9 cellular contexts compared by ENCODE assay signal in the genomic region with DNA sequence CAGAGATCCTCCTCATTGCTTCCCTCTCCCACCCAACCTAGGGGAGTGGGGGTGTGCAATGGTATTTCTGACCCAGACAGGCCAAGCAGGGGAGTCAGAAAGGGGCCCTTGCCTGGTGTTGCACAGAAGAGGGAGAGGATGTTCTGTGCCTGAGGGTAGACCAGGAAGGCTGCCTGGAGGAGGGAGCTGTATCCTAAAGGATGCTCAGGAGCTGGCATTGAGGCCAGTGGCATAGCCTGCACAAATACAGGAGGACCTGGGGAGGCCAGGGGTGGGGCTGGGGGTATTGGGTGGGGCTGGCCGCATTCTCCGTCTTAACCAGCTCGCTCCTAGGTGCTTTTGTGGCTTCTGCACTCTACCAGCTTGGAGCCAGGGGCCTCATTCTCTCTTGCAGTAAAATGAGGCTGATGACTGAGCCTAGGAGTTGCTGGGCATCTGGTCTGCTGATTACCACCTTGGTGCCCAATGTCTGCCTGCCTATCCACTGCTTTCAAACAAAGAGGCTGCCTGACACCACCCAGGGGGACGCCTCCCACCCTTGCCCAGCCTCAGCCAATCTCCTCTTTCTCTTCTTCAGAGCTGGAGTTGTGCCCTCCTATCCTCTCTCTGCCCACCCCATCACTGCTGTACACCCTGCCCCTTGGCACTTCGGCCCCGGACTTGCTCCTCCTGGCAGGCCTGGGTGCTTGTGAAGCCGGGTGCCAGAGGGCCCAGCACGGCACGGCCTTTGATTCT. TPM values are rescaled to one million over a fixed set of nuclear protein-coding genes. Genes with fewer than 3 reads are reported as not detected.
A peak's percentile ranks its signal among the peaks of the same experiment; 100 is the strongest.
DNase-seq lines count a peak whose midpoint lies in the region; ATAC-seq and TF ChIP-seq lines count a peak whose summit lies in the region.
"Had no signal": no experiment of that assay in that cellular context is flagged by ENCODE, and none has a peak within 500 bp of the region (broad histone marks: within the 10 kb centered on the region; RNA-seq: fewer than 3 reads in every experiment).

No MANE protein-coding gene starts in this region.

- H3K9ac ChIP-seq in GM23248, result peak overlapping the region; percentile 72

- POLR2A ChIA-PET in OCI-LY7 (lab: Charles Lee), result no interaction called here

- H3K79me2 ChIP-seq in GM23248 (ENCODE audit: insufficient read depth) (no peaks in the 10 kb centered on the region), OCI-LY7 (ENCODE audit: insufficient read depth, low read depth, low read length) (no peaks in the 10 kb centered on the region)

- peak; percentile 36 for DNase-seq in GM23248
- DNase-seq in NCI-H748 treated with DMSO at 0.1 percent for 48 hours (lab: John Stamatoyannopoulos, UW), result peak; percentile 33
- no peak for DNase-seq in endothelial cell (ENCODE audit: low spot score)
- no peak for DNase-seq in psoas muscle
- no peak for DNase-seq in OCI-LY7 (ENCODE audit: low spot score)
- no peak for DNase-seq in mesenteric fat pad (ENCODE audit: low spot score)
- DNase-seq: activated gamma-delta T cell had no signal

- in situ Hi-C loops in GM23248 (cut with MboI), result no loop called here

- H4K20me1 ChIP-seq in GM23248 (ENCODE audit: insufficient read depth) (no peaks in the 10 kb centered on the region), OCI-LY7 (ENCODE audit: insufficient read depth, low read length) (no peaks in the 10 kb centered on the region)

- intact Hi-C loops in psoas muscle (cut with DNase I), result loop anchor here in 1 of 2 donors (2.0 kb wide), 1 partner anchor 15 kb away; no protein-coding TSS in a partner anchor
- intact Hi-C loops in OCI-LY7 (cut with micrococcal nuclease; ENCODE audit: unreplicated experiment), result no loop called here

- H3K4me1 Mint-ChIP-seq in endothelial cell (ENCODE audit: unreplicated experiment), result peaks cover 4% of the 10 kb centered on the region
- H3K4me1 Mint-ChIP-seq in stimulated activated memory B cell treated with anti-CD40 and anti-IgM and Interleukin-4, amounts not matched to agents 10 μg/mL and 1 μg/mL and 100 μg/mL, for 72 hours, result peaks cover 21% of the 10 kb centered on the region

- H3K4me1 ChIP-seq in GM23248 (ENCODE audit: insufficient read depth) (peaks cover 6% of the 10 kb centered on the region), psoas muscle (peaks cover 8% of the 10 kb centered on the region), OCI-LY7 (ENCODE audit: insufficient read depth, low read length, poor library complexity, severe bottlenecking) (peaks cover 12% of the 10 kb centered on the region)

- H3K9me2 ChIP-seq in GM23248 (ENCODE audit: insufficient read depth) (no peaks in the 10 kb centered on the region), OCI-LY7 (ENCODE audit: insufficient read depth, low read length) (no peaks in the 10 kb centered on the region)

- H3K4me3 Mint-ChIP-seq in endothelial cell (ENCODE audit: unreplicated experiment), result peak overlapping the region; percentile 92
- H3K4me3 Mint-ChIP-seq in stimulated activated memory B cell treated with anti-CD40 and anti-IgM and Interleukin-4, amounts not matched to agents 10 μg/mL and 1 μg/mL and 100 μg/mL, for 72 hours, result no peak overlapping the region

- H3K9me3 Mint-ChIP-seq in endothelial cell (ENCODE audit: unreplicated experiment), result no peaks in the 10 kb centered on the region
- no peaks in the 10 kb centered on the region for H3K9me3 Mint-ChIP-seq in stimulated activated memory B cell treated with anti-CD40 and anti-IgM and Interleukin-4, amounts not matched to agents 10 μg/mL and 1 μg/mL and 100 μg/mL, for 72 hours

- H3K27me3 ChIP-seq in GM23248 (replicated peaks; ENCODE audit: insufficient read depth), result no peaks in the 10 kb centered on the region
- peaks cover 0 to 13% (median 8%) of the 10 kb centered on the region in 3 donors for H3K27me3 ChIP-seq in psoas muscle (ENCODE audit: insufficient read depth in 3 of 3, low read length in 2 of 3)

- 0 out of 2 replicates have a peak, but pooled peaks cover 5% of the 10 kb centered on the region for H3F3A ChIP-seq in GM23248 (ENCODE audit: insufficient read depth)

- H2AFZ ChIP-seq in GM23248, result peak overlapping the region; percentile 90
- no peak overlapping the region for H2AFZ ChIP-seq in OCI-LY7 (ENCODE audit: low read length)

- H3K27ac ChIP-seq in GM23248, result no peak overlapping the region
- H3K27ac ChIP-seq in psoas muscle, result no peak overlapping the region
- H3K27ac ChIP-seq in OCI-LY7 (ENCODE audit: low read depth, low read length, poor library complexity, severe bottlenecking), result no peak overlapping the region

- peaks cover under 1% of the 10 kb centered on the region for H3K36me3 Mint-ChIP-seq in endothelial cell (ENCODE audit: low read depth, unreplicated experiment)
- peaks cover 8% of the 10 kb centered on the region for H3K36me3 Mint-ChIP-seq in stimulated activated memory B cell treated with anti-CD40 and anti-IgM and Interleukin-4, amounts not matched to agents 10 μg/mL and 1 μg/mL and 100 μg/mL, for 72 hours

- H3K4me2 ChIP-seq in GM23248 (ENCODE audit: unreplicated experiment) (peak overlapping the region; percentile 86), OCI-LY7 (ENCODE audit: low read length) (no peak overlapping the region)

- CTCF ChIA-PET in OCI-LY7 (lab: Charles Lee; ENCODE audit: unreplicated experiment), result no interaction called here

- ATAC-seq in psoas muscle, result no peak
- no peak for ATAC-seq in HG02588 (IDR thresholded peaks at IDR 0.05; ENCODE audit: unreplicated experiment)
- no peak for ATAC-seq in stimulated activated memory B cell treated with anti-CD40 and anti-IgM and Interleukin-4, amounts not matched to agents 10 μg/mL and 1 μg/mL and 100 μg/mL, for 72 hours

- H3K4me3 ChIP-seq in GM23248 (peak overlapping the region; percentile 75), psoas muscle (peak overlapping the region; percentile 69), OCI-LY7 (ENCODE audit: low read depth, low read length, poor library complexity, severe bottlenecking) (no peak overlapping the region)

- H3K27me3 Mint-ChIP-seq in endothelial cell (ENCODE audit: unreplicated experiment), result peaks cover 6% of the 10 kb centered on the region
- H3K27me3 Mint-ChIP-seq in stimulated activated memory B cell treated with anti-CD40 and anti-IgM and Interleukin-4, amounts not matched to agents 10 μg/mL and 1 μg/mL and 100 μg/mL, for 72 hours, result peaks cover 31% of the 10 kb centered on the region

- TF ChIP-seq CTCF in endothelial cell (IDR thresholded peaks at IDR 0.05; ENCODE audit: unreplicated experiment) (no peak), psoas muscle (IDR thresholded peaks at IDR 0.05) (no peak), OCI-LY7 (conservative IDR thresholded peaks at IDR 0.05; ENCODE audit: low read length) (no peak)

- no peak overlapping the region for H3K27ac Mint-ChIP-seq in endothelial cell (ENCODE audit: unreplicated experiment)
- no peak overlapping the region for H3K27ac Mint-ChIP-seq in stimulated activated memory B cell treated with anti-CD40 and anti-IgM and Interleukin-4, amounts not matched to agents 10 μg/mL and 1 μg/mL and 100 μg/mL, for 72 hours

- BruUV-seq in OCI-LY7 (replicated peaks; lab: Mats Ljungman, UMichigan), result no TSS peak

- H3K9me3 ChIP-seq in GM23248 (ENCODE audit: low read depth) (no peaks in the 10 kb centered on the region), psoas muscle (no peaks in the 10 kb centered on the region), OCI-LY7 (ENCODE audit: low read length) (no peaks in the 10 kb centered on the region)

- H3K36me3 ChIP-seq in GM23248 (ENCODE audit: low read depth), result no peaks in the 10 kb centered on the region
- peaks cover 0 to under 1% of the 10 kb centered on the region in 2 donors for H3K36me3 ChIP-seq in psoas muscle (ENCODE audit: insufficient read depth in 1 of 2, low read depth in 1 of 2)
- H3K36me3 ChIP-seq in OCI-LY7 (ENCODE audit: insufficient read depth, low read length), result peaks cover 20% of the 10 kb centered on the region

- 46 to 50% methylated on average over 9 of the region's 9 CpGs for WGBS in GM23248 (ENCODE audit: low coverage in 1 of 2, low lambda C conversion rate in 2 of 2, missing lambda C conversion rate in 2 of 2), 2 experiments
- 50 to 54% (median 53%) methylated on average over 9 of the region's 9 CpGs for WGBS in psoas muscle, 3 donors

RNA-seq across cellular contexts. Expression of a gene that starts 4.6 kb away (rescaled TPM):
- total RNA-seq in GM23248 (2014; rRNA removed; shearing (Covaris generic)), result not detected in 2 replicates
- polyA plus RNA-seq in GM23248 (2016; fragmentation: Nextera tagmentation; extraction: Ambion mirVana), result not detected in 2 replicates
- total RNA-seq in endothelial cell (ENCODE audit: unreplicated experiment), result not detected
- total RNA-seq in psoas muscle, result not detected
- polyA plus RNA-seq in psoas muscle, result not detected
- total RNA-seq in OCI-LY7 (2014; rRNA removed; shearing (Covaris generic)), result 0.75 and 2.1 TPM in 2 replicates
- total RNA-seq in OCI-LY7 (2022), result 0.77 and 1.7 TPM in 2 replicates
- not detected for total RNA-seq in mesenteric fat pad

RNA-seq across cellular contexts. Expression of a gene that starts 8.4 kb away (rescaled TPM):
- 8.5 and 14.6 TPM in 2 replicates for total RNA-seq in GM23248 (2014; rRNA removed; shearing (Covaris generic))
- polyA plus RNA-seq in GM23248 (2016; fragmentation: Nextera tagmentation; extraction: Ambion mirVana) (12.7 and 14.0 TPM in 2 replicates), psoas muscle (10 to 100 TPM in 2 of 3 donors, 1 to 10 TPM in 1; 8.7 to 23.8 (median 11.6) TPM)
- total RNA-seq in endothelial cell (ENCODE audit: unreplicated experiment) (6.0 TPM), psoas muscle (10 to 100 TPM in 3 of 4 donors, 1 to 10 TPM in 1; 9.5 to 16.2 (median 13.3) TPM), OCI-LY7 (2022) (7.6 and 10.4 TPM in 2 replicates), mesenteric fat pad (15.4 TPM)
- 9.8 and 12.4 TPM in 2 replicates for total RNA-seq in OCI-LY7 (2014; rRNA removed; shearing (Covaris generic))

RNA-seq across cellular contexts. Expression of a gene that starts 13.0 kb away (rescaled TPM):
- 1,366 and 1,425 TPM in 2 replicates for total RNA-seq in GM23248 (2014; rRNA removed; shearing (Covaris generic))
- polyA plus RNA-seq in GM23248 (2016; fragmentation: Nextera tagmentation; extraction: Ambion mirVana), result 561 and 565 TPM in 2 replicates
- 1,047 TPM for total RNA-seq in endothelial cell (ENCODE audit: unreplicated experiment)
- 100 to 1,000 TPM; 513 to 839 (median 740) TPM for total RNA-seq in psoas muscle
- 1,000 to 10,000 TPM; 1,118 to 2,384 (median 1,312) TPM for polyA plus RNA-seq in psoas muscle
- total RNA-seq in OCI-LY7 (2014; rRNA removed; shearing (Covaris generic)), result 3,315 and 3,333 TPM in 2 replicates
- 1,573 and 1,607 TPM in 2 replicates for total RNA-seq in OCI-LY7 (2022)
- 673 TPM for total RNA-seq in mesenteric fat pad

RNA-seq across cellular contexts. Expression of a gene that starts 19.2 kb away (rescaled TPM):
- total RNA-seq in GM23248 (2014; rRNA removed; shearing (Covaris generic)), result 2.5 and 5.3 TPM in 2 replicates
- polyA plus RNA-seq in GM23248 (2016; fragmentation: Nextera tagmentation; extraction: Ambion mirVana) (1.4 and 2.2 TPM in 2 replicates), psoas muscle (under 1 TPM; 0.08 to 0.33 (median 0.24) TPM)
- total RNA-seq in endothelial cell (ENCODE audit: unreplicated experiment) (4.5 TPM), psoas muscle (under 1 TPM; 0.10 to 0.34 (median 0.20) TPM), OCI-LY7 (2022) (5.3 and 5.8 TPM in 2 replicates), mesenteric fat pad (0.48 TPM)
- total RNA-seq in OCI-LY7 (2014; rRNA removed; shearing (Covaris generic)), result 1.8 and 3.0 TPM in 2 replicates

RNA-seq across cellular contexts. Expression of a gene that starts 37.5 kb away (rescaled TPM):
- total RNA-seq in GM23248 (2014; rRNA removed; shearing (Covaris generic)), result 0.38 and 0.97 TPM in 2 replicates
- polyA plus RNA-seq in GM23248 (2016; fragmentation: Nextera tagmentation; extraction: Ambion mirVana) (0.65 and 0.72 TPM in 2 replicates), psoas muscle (under 1 TPM; 0.13 to 0.43 (median 0.30) TPM)
- total RNA-seq in endothelial cell (ENCODE audit: unreplicated experiment) (3.6 TPM), psoas muscle (under 1 TPM; 0.08 to 0.30 (median 0.18) TPM), OCI-LY7 (2022) (4.5 and 6.1 TPM in 2 replicates), mesenteric fat pad (0.19 TPM)
- total RNA-seq in OCI-LY7 (2014; rRNA removed; shearing (Covaris generic)), result 2.8 and 3.6 TPM in 2 replicates

Comparison
In these comparisons a context has a peak if more than half of its experiments do, and no peak if none do; other contexts are left out.
1. DNase-seq: peak in GM23248 (single experiment) and NCI-H748 treated with DMSO at 0.1 percent for 48 hours (single experiment); none in endothelial cell (single experiment), psoas muscle (0 of 2), OCI-LY7 (single experiment) and mesenteric fat pad (single experiment).